8 cellular contexts compared by ENCODE assay signal in genomic region chr10:124736491-124737136, GRCh38. TPM values are rescaled to one million over a fixed set of nuclear protein-coding genes. Genes with fewer than 3 reads are reported as not detected.
DNase-seq lines count a peak whose midpoint lies in the region; FAIRE-seq and TF ChIP-seq lines count a peak whose summit lies in the region.

No MANE protein-coding gene starts in this region.

- peaks cover 100% of the 10 kb centered on the region for H4K20me1 ChIP-seq in BLaER1

- H3K4me2 ChIP-seq in BLaER1 = peak overlapping the region; percentile 92

- H3K27me3 ChIP-seq in BLaER1 = no peaks in the 10 kb centered on the region

- H3K9me3 ChIP-seq in BLaER1 = no peaks in the 10 kb centered on the region

- peaks cover 10% of the 10 kb centered on the region; the same call in 1 of the 2 replicates for H3K36me3 ChIP-seq in BLaER1

- in situ Hi-C loops in SK-MEL-5 (cut with HindIII; ENCODE audit: low pct_unique_long_range_greater_than_20kb, low sequenced_read_pairs) = no loop called here

- TF ChIP-seq POLR2A in erythroblast (IDR thresholded peaks at IDR 0.05; ENCODE audit: low read length) = no peak

- TF ChIP-seq CTCF in fibroblast of the aortic adventitia (IDR thresholded peaks at IDR 0.05; ENCODE audit: insufficient read depth, low read length) (no peak), D721Med (IDR thresholded peaks at IDR 0.05; ENCODE audit: insufficient read depth, missing control alignments) (no peak)

- 0 out of 2 replicates have a peak overlapping the region, but pooled peaks have one; percentile 3 for H3K9ac ChIP-seq in BLaER1

- H3K27ac ChIP-seq in BLaER1 = 0 out of 2 replicates have a peak overlapping the region, but pooled peaks have one; percentile 69

- H3K4me1 ChIP-seq in BLaER1 = peaks cover 100% of the 10 kb centered on the region

- H3K4me3 ChIP-seq in BLaER1 (no peak overlapping the region), fibroblast of the aortic adventitia (ENCODE audit: low read depth, low read length) (no peak overlapping the region)

- DNase-seq in SK-MEL-5 (ENCODE audit: low read depth, low spot score) = peak; percentile 60
- DNase-seq in fibroblast of the aortic adventitia (ENCODE audit: low read depth) = peak; percentile 90
- peak in 52 of 56 donors; percentile 26 to 92 (median 73) for DNase-seq in nucleus accumbens (lab: John Stamatoyannopoulos, UW)
- DNase-seq in D721Med (ENCODE audit: insufficient read length, low spot score) = no peak
- no peak for DNase-seq in NCI-H187 treated with DMSO at 0.1 percent for 48 hours (lab: John Stamatoyannopoulos, UW)
- no peak for DNase-seq in erythroblast (lab: John Stamatoyannopoulos, UW)
- DNase-seq in activated naive CD4-positive, alpha-beta T cell treated with Interleukin-2 at 50 U/mL for 16 hours = no peak

- FAIRE-seq in D721Med (lab: Jason Lieb, UNC) = no peak

RNA-seq across cellular contexts. Expression of gene FAM53B, which starts 7.6 kb away (rescaled TPM):
- total RNA-seq in SK-MEL-5 (2014; rRNA removed; shearing (Covaris generic)) = 58.1 and 68.2 TPM in 2 replicates
- 43.1 and 52.4 TPM in 2 replicates for polyA plus RNA-seq in SK-MEL-5 (2015; cell fraction: cytosol; rRNA removed)
- 24.6 and 27.5 TPM in 2 replicates for polyA plus RNA-seq in SK-MEL-5 (2015; cell fraction: nucleus; rRNA removed)
- 9.2 and 11.0 TPM in 2 replicates for total RNA-seq in fibroblast of the aortic adventitia (ENCODE audit: low replicate concordance)

RNA-seq across cellular contexts. Expression of gene EEF1AKMT2, which starts 55.1 kb away (rescaled TPM):
- 15.5 and 20.0 TPM in 2 replicates for total RNA-seq in SK-MEL-5 (2014; rRNA removed; shearing (Covaris generic))
- polyA plus RNA-seq in SK-MEL-5 (2015; cell fraction: cytosol; rRNA removed) = 10.5 and 11.6 TPM in 2 replicates
- 13.4 and 13.6 TPM in 2 replicates for polyA plus RNA-seq in SK-MEL-5 (2015; cell fraction: nucleus; rRNA removed)
- total RNA-seq in fibroblast of the aortic adventitia (ENCODE audit: low replicate concordance) = 25.3 TPM in 2 replicates

Comparison
In these comparisons a context has a peak if more than half of its experiments do, and no peak if none do; other contexts are left out.
1. DNase-seq: peak in SK-MEL-5 (single experiment), fibroblast of the aortic adventitia (single experiment) and nucleus accumbens (52 of 56); none in D721Med (single experiment), NCI-H187 treated with DMSO at 0.1 percent for 48 hours (single experiment), erythroblast (0 of 2) and activated naive CD4-positive, alpha-beta T cell treated with Interleukin-2 at 50 U/mL for 16 hours (single experiment).